Comparison of ENCODE assay signal across 8 cellular contexts in genomic region chr15:67433495-67434099, GRCh38.
DNase-seq lines count a peak whose midpoint lies in the region; ATAC-seq and TF ChIP-seq lines count a peak whose summit lies in the region.

No MANE protein-coding gene starts in this region.

- H3K27me3 ChIP-seq in adipocyte (replicated peaks; ENCODE audit: control insufficient read depth, insufficient read depth, low read length) (no peaks in the 10 kb centered on the region), right cardiac atrium (ENCODE audit: control insufficient read depth, insufficient read depth) (no peaks in the 10 kb centered on the region), spleen (replicated peaks in 1 of 7) (no peaks in the 10 kb centered on the region)

- H3K4me1 ChIP-seq in adipocyte (ENCODE audit: control insufficient read depth, insufficient read depth, low read length) (no peaks in the 10 kb centered on the region), right cardiac atrium (ENCODE audit: control insufficient read depth, insufficient read depth, low read length) (no peaks in the 10 kb centered on the region), spleen (no peaks in the 10 kb centered on the region)

- DNase-seq in 8988T: peak; percentile 13
- peak; percentile 35 for DNase-seq in G401 (ENCODE audit: low spot score)
- DNase-seq in NCI-H226: peak; percentile 18
- DNase-seq in adipocyte (ENCODE audit: low read depth): peak; percentile 78
- peak; percentile 26 to 70 (median 62) for DNase-seq in right cardiac atrium
- no peak for DNase-seq in spleen
- DNase-seq in activated effector memory CD4-positive, alpha-beta T cell treated with anti-CD3 and anti-CD28 coated beads, Interleukin-2, amount 50 U/mL, for 16 hours: no peak

- intact Hi-C loops in right cardiac atrium (cut with DNase I) (loop anchor here in 2 of 4 donors (5.0 to 10.0 kb wide), 2 partner anchors 486 to 489 kb away; no protein-coding TSS in a partner anchor), spleen (cut with DNase I; ENCODE audit: low total_unique reads) (loop anchor here (5.0 kb wide), 1 partner anchor 486 kb away; no protein-coding TSS in a partner anchor)

- WGBS in right cardiac atrium: 60% methylated on average over 3 of the region's 3 CpGs
- WGBS in spleen, 5 donors: 63 to 82% (median 67%) methylated on average over 3 of the region's 3 CpGs

- no peak for TF ChIP-seq POLR2A in spleen (IDR thresholded peaks at IDR 0.05)

- in situ Hi-C loops in G401 (cut with HindIII; ENCODE audit: low sequenced_read_pairs): no loop called here

- TF ChIP-seq CTCF in spleen (IDR thresholded peaks at IDR 0.05 in 8 of 11, conservative IDR thresholded peaks at IDR 0.05 in 3 of 11): peak; percentile 22 to 78 (median 67)

- no peak overlapping the region for H3K27ac ChIP-seq in right cardiac atrium (ENCODE audit: low read length)
- no peak overlapping the region for H3K27ac ChIP-seq in spleen

- H3K4me3 ChIP-seq in adipocyte (ENCODE audit: low read length) (no peak overlapping the region), right cardiac atrium (ENCODE audit: low read length) (no peak overlapping the region), spleen (no peak overlapping the region)

- H3K36me3 ChIP-seq in adipocyte (ENCODE audit: control insufficient read depth, insufficient read depth, low read length, severe bottlenecking) (no peaks in the 10 kb centered on the region), spleen (no peaks in the 10 kb centered on the region)

- no peak overlapping the region for H3K9ac ChIP-seq in adipocyte (ENCODE audit: low read length)

- H3K9me3 ChIP-seq in adipocyte (ENCODE audit: control insufficient read depth, low read length) (no peaks in the 10 kb centered on the region), right cardiac atrium (ENCODE audit: control insufficient read depth, low read length) (no peaks in the 10 kb centered on the region), spleen (no peaks in the 10 kb centered on the region)

- ATAC-seq in right cardiac atrium (peak; percentile 70 to 80), HG02938 (IDR thresholded peaks at IDR 0.05; ENCODE audit: unreplicated experiment) (no peak)

Comparison
In these comparisons a context has a peak if more than half of its experiments do, and no peak if none do; other contexts are left out.
1. DNase-seq: peak in 8988T (single experiment), G401 (single experiment), NCI-H226 (single experiment), adipocyte (single experiment) and right cardiac atrium (3 of 3); none in spleen (single experiment) and activated effector memory CD4-positive, alpha-beta T cell treated with anti-CD3 and anti-CD28 coated beads, Interleukin-2, amount 50 U/mL, for 16 hours (single experiment).